ENCODE assay signal across 8 cellular contexts in the genomic region with DNA sequence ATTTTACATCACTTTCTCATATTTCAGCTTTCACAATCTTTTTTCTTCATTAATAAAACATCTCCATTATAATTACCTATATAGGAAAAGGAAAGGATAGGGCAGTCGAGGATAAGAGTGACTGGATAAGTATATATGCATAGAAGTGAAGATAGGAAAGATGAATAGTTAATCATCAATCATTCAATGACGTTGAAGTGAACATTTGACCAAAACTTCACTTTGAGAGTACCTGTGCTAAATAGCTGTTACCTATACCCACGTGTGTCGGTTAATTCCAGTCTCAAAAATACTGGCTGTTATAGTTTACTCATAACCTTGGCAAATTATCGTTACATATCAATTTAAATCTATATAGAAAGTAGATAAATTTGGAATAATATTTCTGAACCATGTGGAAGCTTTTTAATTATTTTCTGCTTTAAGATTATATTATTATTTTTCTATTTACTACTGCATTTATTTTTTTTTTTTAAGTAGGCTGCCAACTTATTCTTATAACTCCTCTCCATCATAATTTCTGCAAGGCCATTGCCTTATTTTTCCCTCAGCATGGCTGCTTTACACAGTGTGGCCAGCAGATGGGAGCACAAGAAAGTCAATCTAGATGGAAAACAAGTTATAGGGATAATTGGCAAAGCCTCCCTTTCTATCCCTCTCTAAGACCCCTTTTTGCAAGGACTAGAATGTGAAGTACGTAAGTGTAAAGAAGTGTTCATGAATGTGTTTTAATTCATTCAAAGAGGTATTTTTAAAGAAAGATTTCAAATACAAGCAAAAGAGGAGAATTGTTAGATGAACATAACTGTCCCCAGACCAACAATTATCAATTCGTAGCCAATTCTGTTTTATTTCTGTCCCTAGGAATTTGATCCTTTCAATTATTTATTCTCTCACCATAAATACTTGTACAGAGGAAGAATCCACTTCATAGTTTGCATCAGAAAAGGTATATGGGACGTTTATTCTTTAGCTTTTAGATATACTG.
A peak's percentile ranks its signal among the peaks of the same experiment; 100 is the strongest.
DNase-seq lines count a peak whose midpoint lies in the region; ATAC-seq, FAIRE-seq and TF ChIP-seq lines count a peak whose summit lies in the region.

No MANE protein-coding gene starts in this region.

- H3K36me3 ChIP-seq in HepG2 (replicated peaks in 1 of 2; ENCODE audit: control insufficient read depth in 1 of 2, insufficient read depth in 2 of 2, low read length in 2 of 2) = no peaks in the 10 kb centered on the region

- no peak for TF ChIP-seq EP300 in HepG2 (IDR thresholded peaks at IDR 0.05; ENCODE audit: low read depth in 2 of 2, low read length in 2 of 2)
- TF ChIP-seq EP300 in HepG2 (CRISPR knock-in tag; IDR thresholded peaks at IDR 0.05; ENCODE audit: borderline replicate concordance) = no peak

- no peak for TF ChIP-seq POLR2A in HepG2 (IDR thresholded peaks at IDR 0.05; ENCODE audit: insufficient read depth in 1 of 2, low read depth in 2 of 2, low read length in 2 of 2)

- DNase-seq in NCI-H1436 (lab: John Stamatoyannopoulos, UW) (peak; percentile 19), NCI-H1436 treated with DMSO at 0.1 percent for 48 hours (lab: John Stamatoyannopoulos, UW) (no peak), NCI-H1694 (lab: John Stamatoyannopoulos, UW) (peak; percentile 39), astrocyte of the cerebellum (ENCODE audit: low read depth) (peak; percentile 34), HepG2 (ENCODE audit: low spot score) (peak; percentile 21), mesenteric fat pad (ENCODE audit: low spot score) (no peak)
- no peak for DNase-seq in stimulated activated naive CD8-positive, alpha-beta T cell treated with anti-CD3 and anti-CD28 coated beads, Interleukin-15, Interleukin-2, amounts not matched to agents 100 U/mL and 50 U/mL, for 24 hours

- peak; percentile 63 for ATAC-seq in HepG2
- ATAC-seq in GM19351 (IDR thresholded peaks at IDR 0.05; ENCODE audit: unreplicated experiment) = no peak
- ATAC-seq in stimulated activated naive CD8-positive, alpha-beta T cell treated with anti-CD3 and anti-CD28 coated beads, Interleukin-15, Interleukin-2, amounts not matched to agents 100 U/mL and 50 U/mL, for 24 hours = no peak

- H3K4me2 ChIP-seq in HepG2 (ENCODE audit: low read depth, low read length) = no peak overlapping the region

- TF ChIP-seq CTCF in astrocyte of the cerebellum (IDR thresholded peaks at IDR 0.05; ENCODE audit: low read depth, low read length, missing control alignments) (peak; percentile 79), HepG2 (CRISPR knock-in tag; IDR thresholded peaks at IDR 0.05) (peak; percentile 68)

- H3K4me3 ChIP-seq in astrocyte of the cerebellum (ENCODE audit: low read depth, low read length) = no peak overlapping the region
- H3K4me3 ChIP-seq in HepG2 (replicated peaks in 1 of 3; ENCODE audit: insufficient read depth in 1 of 3, low read depth in 2 of 3, low read length in 3 of 3) = no peak overlapping the region

- H3K79me2 ChIP-seq in HepG2 (ENCODE audit: insufficient read depth, low read length) = no peaks in the 10 kb centered on the region

- H3K27ac ChIP-seq in HepG2 (ENCODE audit: extremely low read length, insufficient read depth, low read length) = no peak overlapping the region

- CTCF ChIA-PET in HepG2 (lab: Yijun Ruan, JAX; ENCODE audit: low intra/inter-chr PET ratio, low total read pairs) = interaction anchor here (2.3 kb wide), 1 partner anchor 343 kb away, joined by 26 read pairs; no protein-coding TSS in a partner anchor

- no peaks in the 10 kb centered on the region for H3K27me3 ChIP-seq in HepG2 (ENCODE audit: control insufficient read depth in 1 of 2, insufficient read depth in 2 of 2, low read length in 2 of 2)

- no peaks in the 10 kb centered on the region for H3K9me3 ChIP-seq in HepG2 (ENCODE audit: low read length)

- no peak for FAIRE-seq in HepG2 (lab: Jason Lieb, UNC)

- POLR2A ChIA-PET in HepG2 (lab: Yijun Ruan, JAX) = no interaction called here

- BruUV-seq in HepG2 (replicated peaks; lab: Mats Ljungman, UMichigan) = no TSS peak

- in situ Hi-C loops in astrocyte of the cerebellum (cut with HindIII; ENCODE audit: low sequenced_read_pairs) (no loop called here), HepG2 (cut with HindIII; ENCODE audit: extremely low pct_ligation_motif_present, low pct_unique_long_range_greater_than_20kb) (loop anchor here (10.0 to 25.0 kb wide), 2 partner anchors 181 to 347 kb away; no protein-coding TSS in a partner anchor)

- no peak overlapping the region for H3K9ac ChIP-seq in HepG2 (ENCODE audit: insufficient read depth, low read depth, low read length)

- H4K20me1 ChIP-seq in HepG2 (ENCODE audit: insufficient read depth, low read length) = no peaks in the 10 kb centered on the region

- no peak for TF ChIP-seq RAD21 in HepG2 (CRISPR knock-in tag; IDR thresholded peaks at IDR 0.05)

- WGBS in HepG2 (ENCODE audit: low lambda C conversion rate) = 16% methylated on average over 8 of the region's 8 CpGs

- H2AFZ ChIP-seq in HepG2 (ENCODE audit: low read length) = no peak overlapping the region

- H3K4me1 ChIP-seq in HepG2 (ENCODE audit: insufficient read depth, low read length) = no peaks in the 10 kb centered on the region

- intact Hi-C loops in HepG2 (cut with micrococcal nuclease; ENCODE audit: unreplicated experiment) = loop anchor here (1.0 kb wide), 1 partner anchor 343 kb away; no protein-coding TSS in a partner anchor

TF ChIP-seq in HepG2, 621 proteins besides CTCF, POLR2A, EP300 and RAD21:
- TF ChIP-seq PRPF4 (IDR thresholded peaks at IDR 0.05; ENCODE audit: low read depth, low read length, poor library complexity, severe bottlenecking) (no peak), ZEB1 (IDR thresholded peaks at IDR 0.05; ENCODE audit: insufficient replicate concordance, low read depth) (no peak), STAG1 (CRISPR knock-in tag; IDR thresholded peaks at IDR 0.05) (peak; percentile 81), ZBTB7B (CRISPR knock-in tag; IDR thresholded peaks at IDR 0.05) (no peak), SMC3 (IDR thresholded peaks at IDR 0.05; ENCODE audit: low read length) (peak; percentile 63), RFX1 (IDR thresholded peaks at IDR 0.05) (no peak)
- TF ChIP-seq, protein P1, sequence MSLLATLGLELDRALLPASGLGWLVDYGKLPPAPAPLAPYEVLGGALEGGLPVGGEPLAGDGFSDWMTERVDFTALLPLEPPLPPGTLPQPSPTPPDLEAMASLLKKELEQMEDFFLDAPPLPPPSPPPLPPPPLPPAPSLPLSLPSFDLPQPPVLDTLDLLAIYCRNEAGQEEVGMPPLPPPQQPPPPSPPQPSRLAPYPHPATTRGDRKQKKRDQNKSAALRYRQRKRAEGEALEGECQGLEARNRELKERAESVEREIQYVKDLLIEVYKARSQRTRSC (CRISPR knock-in tag; IDR thresholded peaks at IDR 0.05; ENCODE audit: low read depth) = no peak
TF ChIP-seq in HepG2: peak in this region for 2.

Comparison
In these comparisons a context has a peak if more than half of its experiments do, and no peak if none do; other contexts are left out.
1. DNase-seq: peak in NCI-H1436 (single experiment), NCI-H1694 (single experiment), astrocyte of the cerebellum (single experiment) and HepG2 (single experiment); none in NCI-H1436 treated with DMSO at 0.1 percent for 48 hours (single experiment), stimulated activated naive CD8-positive, alpha-beta T cell treated with anti-CD3 and anti-CD28 coated beads, Interleukin-15, Interleukin-2, amounts not matched to agents 100 U/mL and 50 U/mL, for 24 hours (single experiment) and mesenteric fat pad (single experiment).